In the genomic region with DNA sequence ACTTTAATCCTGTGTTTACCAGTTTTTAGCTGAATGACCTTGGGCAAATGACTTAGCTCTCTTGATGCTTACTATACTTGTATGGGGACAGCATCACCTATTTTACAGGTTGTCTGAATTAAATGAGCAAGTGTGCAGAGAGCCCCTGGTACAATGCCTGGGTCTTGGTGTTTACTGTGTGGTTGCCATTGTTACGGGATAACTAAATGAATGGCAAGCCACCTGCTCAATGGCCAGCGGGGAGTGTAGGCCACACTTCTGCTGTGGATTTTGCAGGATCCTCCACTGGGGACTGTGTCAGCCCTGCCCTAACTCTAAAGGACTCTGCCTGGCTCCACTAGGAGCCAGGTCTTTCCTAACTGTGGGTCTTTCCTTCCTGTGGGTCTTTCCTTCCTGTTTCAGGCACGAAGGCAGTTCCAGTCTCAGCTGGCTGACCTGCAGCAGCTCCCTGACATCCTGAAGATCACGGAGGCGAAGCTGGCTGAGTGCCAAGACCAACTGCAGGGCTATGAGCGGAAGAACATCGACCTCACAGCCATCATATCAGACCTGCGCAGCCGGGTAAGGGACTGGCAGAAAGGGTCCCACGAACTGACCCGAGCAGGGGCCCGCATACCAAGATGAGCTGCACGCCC, we compare ENCODE assay signal across 9 cellular contexts. TPM values are rescaled to one million over a fixed set of nuclear protein-coding genes. Genes with fewer than 3 reads are reported as not detected.
DNase-seq lines count a peak whose midpoint lies in the region; ATAC-seq, FAIRE-seq and TF ChIP-seq lines count a peak whose summit lies in the region.
"Had no signal": no experiment of that assay in that cellular context is flagged by ENCODE, and none has a peak within 500 bp of the region (broad histone marks: within the 10 kb centered on the region; RNA-seq: fewer than 3 reads in every experiment).

No MANE protein-coding gene starts in this region.

- H3K27ac ChIP-seq in pancreas (no peak overlapping the region), coronary artery (no peak overlapping the region)

- no peaks in the 10 kb centered on the region for H3K4me1 ChIP-seq in pancreas

- H3K4me3 ChIP-seq in pancreas, result no peak overlapping the region
- H3K4me3 ChIP-seq in coronary artery, result no peak overlapping the region
- H3K4me3 ChIP-seq: GM12878 had no signal

- no peaks in the 10 kb centered on the region for H3K27me3 ChIP-seq in pancreas

- WGBS in pancreas, 2 donors, result 49 to 57% methylated on average over 13 of the region's 13 CpGs

- peak in 2 of 4 donors; percentile 72 to 77 for ATAC-seq in pancreas
- no peak for ATAC-seq in GM18909 (IDR thresholded peaks at IDR 0.05; ENCODE audit: poor library complexity, unreplicated experiment)
- ATAC-seq: GM12878 had no signal

- intact Hi-C loops in pancreas (cut with DNase I), result no loop called here

- TF ChIP-seq POLR2A in erythroblast (IDR thresholded peaks at IDR 0.05; ENCODE audit: low read length), result no peak

- H3K9me3 ChIP-seq in pancreas, result no peaks in the 10 kb centered on the region

- TF ChIP-seq CTCF in pancreas (IDR thresholded peaks at IDR 0.05) (no peak), coronary artery (IDR thresholded peaks at IDR 0.05) (no peak)

- H3K36me3 ChIP-seq in pancreas, result peaks cover 0 to 9% (median 4%) of the 10 kb centered on the region in 3 donors

- DNase-seq in KG1 (lab: John Stamatoyannopoulos, UW) (peak; percentile 83), NCI-H345 treated with DMSO at 0.1 percent for 48 hours (lab: John Stamatoyannopoulos, UW; ENCODE audit: unreplicated experiment) (peak; percentile 22), erythroblast (lab: John Stamatoyannopoulos, UW) (peak; percentile 63 to 71), pancreas (peak; percentile 21 to 82 (median 49)), globus pallidus (ENCODE audit: low spot score) (no peak), coronary artery (ENCODE audit: low spot score) (no peak)
- DNase-seq: amniotic stem cell had no signal

- FAIRE-seq in pancreas (lab: Jason Lieb, UNC), result no peak
- FAIRE-seq: GM12878 had no signal

RNA-seq across cellular contexts. Expression of a gene that starts 10.3 kb away (rescaled TPM):
- total RNA-seq in pancreas, result 10 to 100 TPM in 1 of 6 donors, 1 to 10 TPM in 5; 4.8 to 11.1 (median 8.0) TPM
- polyA plus RNA-seq in pancreas, result 10 to 100 TPM in 1 of 2 donors, 1 to 10 TPM in 1; 5.1 to 11.2 TPM

RNA-seq across cellular contexts. Expression of a gene that starts 38.4 kb away (rescaled TPM):
- 10 to 100 TPM in 2 of 6 donors, 1 to 10 TPM in 4; 8.0 to 14.5 (median 9.3) TPM for total RNA-seq in pancreas
- 10 to 100 TPM; 10.9 to 15.0 TPM for polyA plus RNA-seq in pancreas

RNA-seq across cellular contexts. Expression of a gene that starts 58.2 kb away (rescaled TPM):
- total RNA-seq in pancreas, result 100 to 1,000 TPM in 2 of 6 donors, 10 to 100 TPM in 4; 58.6 to 155 (median 77.1) TPM
- 100 to 1,000 TPM; 123 to 143 TPM for polyA plus RNA-seq in pancreas

Comparison
In these comparisons a context has a peak if more than half of its experiments do, and no peak if none do; other contexts are left out.
1. DNase-seq: peak in KG1 (single experiment), NCI-H345 treated with DMSO at 0.1 percent for 48 hours (single experiment), erythroblast (2 of 2) and pancreas (6 of 6); none in globus pallidus (single experiment) and coronary artery (single experiment).